ENCODE assay signal across 20 cellular contexts in the genomic region with DNA sequence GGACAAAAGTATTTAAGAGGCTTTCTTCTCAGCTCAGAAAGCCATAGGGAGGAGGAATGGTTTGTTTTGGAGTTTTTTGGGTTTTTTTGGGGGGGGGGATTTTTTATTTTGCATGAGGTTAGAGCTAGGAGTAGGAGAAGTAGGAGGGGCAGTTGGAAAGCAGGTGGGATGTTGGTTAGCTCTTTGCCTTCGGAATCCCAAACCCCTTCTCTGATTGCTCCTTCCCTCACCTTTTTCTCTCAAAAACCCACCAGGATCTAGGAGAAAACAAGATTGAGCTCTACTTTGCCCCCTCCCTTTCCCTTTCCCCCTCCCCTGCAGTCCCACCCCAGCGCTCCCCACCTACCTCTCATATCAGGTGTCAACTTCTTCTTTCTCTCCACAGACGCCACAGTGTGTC. TPM values are rescaled to one million over a fixed set of nuclear protein-coding genes. Genes with fewer than 3 reads are reported as not detected.
"Had no signal": no experiment of that assay in that cellular context is flagged by ENCODE, and none has a peak within 500 bp of the region (broad histone marks: within the 10 kb centered on the region; RNA-seq: fewer than 3 reads in every experiment).

No MANE protein-coding gene starts in this region.

- H3K36me3 Mint-ChIP-seq: activated CD4-positive, alpha-beta memory T cell treated with anti-CD3 and anti-CD28 coated beads for 36 hours; activated naive CD8-positive, alpha-beta T cell treated with anti-CD3 and anti-CD28 coated beads, Interleukin-2, amount 10 ng/mL, durations not matched to agents 7 days and 5 days; naive B cell had no signal

- H3K27ac Mint-ChIP-seq: activated CD4-positive, alpha-beta memory T cell treated with anti-CD3 and anti-CD28 coated beads for 36 hours; activated naive CD4-positive, alpha-beta T cell treated with anti-CD3 and anti-CD28 coated beads for 36 hours; activated naive CD8-positive, alpha-beta T cell treated with anti-CD3 and anti-CD28 coated beads, Interleukin-2, amount 10 ng/mL, durations not matched to agents 7 days and 5 days; naive B cell; progenitor cell of endocrine pancreas had no signal

- H3K36me3 ChIP-seq: left ventricle myocardium inferior, tibial artery, uterus had no signal

- H3K9me3 ChIP-seq: left ventricle myocardium inferior, tibial artery, uterus had no signal

- H3K4me1 ChIP-seq: left ventricle myocardium inferior, uterus had no signal

- H3K4me3 Mint-ChIP-seq: activated CD4-positive, alpha-beta memory T cell treated with anti-CD3 and anti-CD28 coated beads for 36 hours; activated naive CD4-positive, alpha-beta T cell treated with anti-CD3 and anti-CD28 coated beads for 36 hours; activated naive CD8-positive, alpha-beta T cell treated with anti-CD3 and anti-CD28 coated beads, Interleukin-2, amount 10 ng/mL, durations not matched to agents 7 days and 5 days; naive B cell; neural crest cell had no signal

- H3K4me1 Mint-ChIP-seq: naive B cell, neural crest cell had no signal

- H3K27me3 ChIP-seq: uterus had no signal

- H3K27ac ChIP-seq: left ventricle myocardium inferior, tibial artery, uterus had no signal

- H3K4me3 ChIP-seq: left ventricle myocardium inferior, tibial artery, uterus had no signal

- DNase-seq: activated CD4-positive, alpha-beta memory T cell treated with anti-CD3 and anti-CD28 coated beads for 36 hours; activated CD4-positive, alpha-beta T cell treated with anti-CD3 and anti-CD28 coated beads for 48 hours; activated naive CD4-positive, alpha-beta T cell treated with anti-CD3 and anti-CD28 coated beads for 36 hours; activated naive CD8-positive, alpha-beta T cell treated with anti-CD3 and anti-CD28 coated beads, Interleukin-2, amount 10 ng/mL, durations not matched to agents 7 days and 5 days; activated T-cell treated with anti-CD3 and anti-CD28 coated beads, Interleukin-2, amount 50 U/mL, for 48 hours; amniotic stem cell; dermis blood vessel endothelial cell; effector CD8-positive, alpha-beta T cell; foreskin melanocyte; hippocampal formation; kidney glomerular epithelial cell; left ventricle myocardium inferior; naive B cell; retina; stimulated activated CD4-positive, alpha-beta T cell treated with anti-CD3 and anti-CD28 coated beads, Interleukin-4, amount 100 ng/mL, for 24 hours; stimulated activated naive CD4-positive, alpha-beta T cell treated with Interleukin-2 at 50 U/mL for 16 hours; tibial artery; uterus had no signal

- H3K9me3 Mint-ChIP-seq: activated CD4-positive, alpha-beta memory T cell treated with anti-CD3 and anti-CD28 coated beads for 36 hours; activated naive CD4-positive, alpha-beta T cell treated with anti-CD3 and anti-CD28 coated beads for 36 hours; activated naive CD8-positive, alpha-beta T cell treated with anti-CD3 and anti-CD28 coated beads, Interleukin-2, amount 10 ng/mL, durations not matched to agents 7 days and 5 days; neural crest cell had no signal

RNA-seq across cellular contexts. Expression of gene MAFB, which starts 12.2 kb away (rescaled TPM):
- total RNA-seq: activated CD4-positive, alpha-beta memory T cell treated with anti-CD3 and anti-CD28 coated beads for 36 hours; activated naive CD4-positive, alpha-beta T cell treated with anti-CD3 and anti-CD28 coated beads for 36 hours had no signal
